ENCODE assay signal across 8 cellular contexts in the genomic region with DNA sequence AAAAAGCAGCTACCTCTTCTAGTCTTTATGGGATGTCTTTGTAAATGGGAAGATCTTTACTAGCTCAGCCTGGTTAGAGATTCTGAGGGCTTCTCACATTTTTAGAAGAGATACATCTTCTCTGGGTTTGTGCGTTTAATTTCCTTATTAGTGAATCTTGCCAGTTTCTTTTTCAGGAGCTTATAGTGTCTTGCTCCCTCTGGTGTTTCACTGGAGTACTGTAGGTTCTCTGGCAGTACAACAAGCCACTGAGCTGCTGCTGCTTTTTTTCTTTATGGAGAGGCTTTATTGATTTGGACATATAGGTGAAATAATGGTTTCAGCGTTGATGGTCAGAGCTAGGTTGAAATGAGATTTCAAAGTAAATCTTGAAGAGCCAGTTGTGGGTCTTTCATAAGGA.
DNase-seq lines count a peak whose midpoint lies in the region; ATAC-seq and TF ChIP-seq lines count a peak whose summit lies in the region.

No MANE protein-coding gene starts in this region.

- intact Hi-C loops in right cardiac atrium (cut with DNase I), result no loop called here
- intact Hi-C loops in sciatic nerve (cut with DNase I), result no loop called here

- H3F3A ChIP-seq in neural cell (ENCODE audit: insufficient read depth, low read length, poor library complexity, severe bottlenecking), result no peaks in the 10 kb centered on the region

- TF ChIP-seq CTCF in cardiac muscle cell (IDR thresholded peaks at IDR 0.05; ENCODE audit: low read depth, low read length) (peak; percentile 25), cardiac fibroblast (IDR thresholded peaks at IDR 0.05; ENCODE audit: low read depth, low read length) (peak; percentile 50), neural cell (IDR thresholded peaks at IDR 0.05; ENCODE audit: poor library complexity, severe bottlenecking) (peak; percentile 52)

- no peaks in the 10 kb centered on the region for H3K79me2 ChIP-seq in neural cell (replicated peaks; ENCODE audit: insufficient read depth, low read length)

- ATAC-seq in right cardiac atrium (no peak), GM21723 (IDR thresholded peaks at IDR 0.05; ENCODE audit: unreplicated experiment) (peak; percentile 86), sciatic nerve (no peak)

- no peak overlapping the region for H3K4me2 ChIP-seq in neural cell (ENCODE audit: low read length)

- H3K9ac ChIP-seq in neural cell (ENCODE audit: low read length), result no peak overlapping the region

- no peaks in the 10 kb centered on the region for H3K36me3 ChIP-seq in cardiac muscle cell
- H3K36me3 ChIP-seq in neural cell (ENCODE audit: insufficient read depth, low read length), result no peaks in the 10 kb centered on the region

- no peaks in the 10 kb centered on the region for H3K9me2 ChIP-seq in neural cell (ENCODE audit: insufficient read depth, low read length)

- no peak for TF ChIP-seq EP300 in neural cell (conservative IDR thresholded peaks at IDR 0.05; ENCODE audit: poor library complexity, severe bottlenecking)

- peak; percentile 14 to 26 for DNase-seq in cardiac muscle cell (ENCODE audit: low read depth in 1 of 2, low spot score in 1 of 2)
- no peak for DNase-seq in right cardiac atrium
- peak; percentile 7 for DNase-seq in NCI-H1092 treated with DMSO at 0.1 percent for 48 hours (lab: John Stamatoyannopoulos, UW)
- DNase-seq in cardiac fibroblast (ENCODE audit: low read depth in 2 of 2), result peak; percentile 18 to 51
- DNase-seq in sciatic nerve (ENCODE audit: low spot score), result no peak
- no peak for DNase-seq in NCI-H1930 (lab: John Stamatoyannopoulos, UW)

- H3K9me3 ChIP-seq in cardiac muscle cell (ENCODE audit: low read depth) (no peaks in the 10 kb centered on the region), right cardiac atrium (ENCODE audit: control insufficient read depth, low read length) (no peaks in the 10 kb centered on the region), neural cell (ENCODE audit: low read length) (no peaks in the 10 kb centered on the region)

- H3K27ac ChIP-seq in cardiac muscle cell (no peak overlapping the region), right cardiac atrium (ENCODE audit: low read length) (no peak overlapping the region), neural cell (ENCODE audit: low read length) (no peak overlapping the region)

- H4K20me1 ChIP-seq in neural cell (ENCODE audit: insufficient read depth), result no peaks in the 10 kb centered on the region

- H3K27me3 ChIP-seq in cardiac muscle cell (no peaks in the 10 kb centered on the region), right cardiac atrium (ENCODE audit: control insufficient read depth, insufficient read depth) (no peaks in the 10 kb centered on the region), neural cell (ENCODE audit: insufficient read depth, low read depth, low read length) (no peaks in the 10 kb centered on the region)

- TF ChIP-seq RAD21 in neural cell (conservative IDR thresholded peaks at IDR 0.05), result peak; percentile 51

- H3K4me3 ChIP-seq in cardiac muscle cell (no peak overlapping the region), right cardiac atrium (ENCODE audit: low read length) (no peak overlapping the region), cardiac fibroblast (replicated peaks in 1 of 2; ENCODE audit: low read depth in 2 of 2, low read length in 2 of 2) (no peak overlapping the region), neural cell (ENCODE audit: low read length) (no peak overlapping the region)

- H2AFZ ChIP-seq in neural cell (ENCODE audit: low read depth, low read length), result no peak overlapping the region

- H3K4me1 ChIP-seq in cardiac muscle cell (ENCODE audit: low read depth) (no peaks in the 10 kb centered on the region), right cardiac atrium (ENCODE audit: control insufficient read depth, insufficient read depth, low read length) (no peaks in the 10 kb centered on the region)

- 35% methylated on average over 2 of the region's 2 CpGs for WGBS in right cardiac atrium

TF ChIP-seq in neural cell, 6 proteins besides CTCF, POLR2A, EP300 and RAD21:
- TF ChIP-seq POLR2AphosphoS5 (IDR thresholded peaks at IDR 0.05) (no peak), MXI1 (conservative IDR thresholded peaks at IDR 0.05; ENCODE audit: poor library complexity, severe bottlenecking) (no peak), EZH2 (IDR thresholded peaks at IDR 0.05; ENCODE audit: borderline replicate concordance, insufficient read depth, low read length, poor library complexity, severe bottlenecking) (no peak), REST (IDR thresholded peaks at IDR 0.05; ENCODE audit: borderline replicate concordance) (no peak), SMC3 (conservative IDR thresholded peaks at IDR 0.05; ENCODE audit: poor library complexity) (peak; percentile 58), TAF1 (IDR thresholded peaks at IDR 0.05; ENCODE audit: low read depth) (no peak)

Comparison
In these comparisons a context has a peak if more than half of its experiments do, and no peak if none do; other contexts are left out.
1. DNase-seq: peak in cardiac muscle cell (2 of 2), NCI-H1092 treated with DMSO at 0.1 percent for 48 hours (single experiment) and cardiac fibroblast (2 of 2); none in right cardiac atrium (0 of 3), sciatic nerve (single experiment) and NCI-H1930 (0 of 2).
2. Peak in every context shown above with its lines, with median percentiles within 50 percentile points of each other: CTCF ChIP-seq.